ENCODE assay signal across 8 cellular contexts in the genomic region with DNA sequence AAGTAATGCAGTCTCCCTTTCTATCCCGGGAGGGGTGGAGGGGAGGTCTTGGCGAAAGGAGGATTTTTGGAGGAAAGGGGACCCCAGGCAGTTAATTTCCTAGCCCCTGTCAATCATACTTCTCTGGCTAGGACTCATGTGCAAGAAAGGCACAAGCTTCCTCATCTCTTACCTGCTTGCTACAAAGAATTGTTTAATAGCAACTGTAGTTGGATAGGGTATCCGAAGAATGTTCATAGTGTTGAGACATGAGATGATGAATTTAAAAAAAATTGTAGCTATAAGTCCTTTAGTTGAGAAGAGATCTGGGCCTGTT. TPM values are rescaled to one million over a fixed set of nuclear protein-coding genes. Genes with fewer than 3 reads are reported as not detected.
DNase-seq lines count a peak whose midpoint lies in the region; ATAC-seq and TF ChIP-seq lines count a peak whose summit lies in the region.

No MANE protein-coding gene starts in this region.

- no peaks in the 10 kb centered on the region for H3K9me3 Mint-ChIP-seq in GM23338

- DNase-seq in GM23338 (ENCODE audit: low spot score) = no peak
- DNase-seq in SK-N-MC (ENCODE audit: low read depth, low spot score) = no peak
- no peak for DNase-seq in foreskin fibroblast
- DNase-seq in GM20000 (ENCODE audit: low spot score) = no peak
- no peak for DNase-seq in NCI-H69 (lab: John Stamatoyannopoulos, UW)
- DNase-seq in left colon = no peak
- DNase-seq in cerebellar cortex (ENCODE audit: low spot score) = no peak

- H3K9ac ChIP-seq in SK-N-MC (ENCODE audit: insufficient read length) = peak overlapping the region; percentile 78
- peak overlapping the region; percentile 69 to 85 (median 79) for H3K9ac ChIP-seq in skeletal muscle tissue (ENCODE audit: low read depth in 1 of 3, low read length in 3 of 3)

- H3K36me3 Mint-ChIP-seq in GM23338 (ENCODE audit: low read depth) = peaks cover 21% of the 10 kb centered on the region

- H3K9me2 ChIP-seq in GM23338 (ENCODE audit: insufficient read depth) = no peaks in the 10 kb centered on the region

- H3K4me1 ChIP-seq in GM23338 (ENCODE audit: insufficient read depth) = peaks cover 8% of the 10 kb centered on the region
- H3K4me1 ChIP-seq in skeletal muscle tissue (ENCODE audit: control insufficient read depth in 3 of 3, insufficient read depth in 3 of 3, low read length in 3 of 3) = peaks cover 9 to 16% (median 14%) of the 10 kb centered on the region in 3 donors

- H3K4me2 ChIP-seq in GM23338 = peak overlapping the region; percentile 95

- H3K9me3 ChIP-seq in SK-N-MC (ENCODE audit: low read depth, low read length) (no peaks in the 10 kb centered on the region), skeletal muscle tissue (ENCODE audit: control insufficient read depth in 3 of 3, low read length in 3 of 3) (no peaks in the 10 kb centered on the region)

- peaks cover 2% of the 10 kb centered on the region for H3K27me3 Mint-ChIP-seq in GM23338 (ENCODE audit: insufficient read depth, low read depth, poor library complexity)

- TF ChIP-seq CTCF in GM23338 (conservative IDR thresholded peaks at IDR 0.05; ENCODE audit: low read depth in 2 of 2) = no peak
- TF ChIP-seq CTCF in foreskin fibroblast (IDR thresholded peaks at IDR 0.05; ENCODE audit: low read depth, low read length) = no peak
- no peak for TF ChIP-seq CTCF in GM20000 (IDR thresholded peaks at IDR 0.05; ENCODE audit: extremely low read depth, missing control alignments)

- H3K4me3 ChIP-seq in GM23338 = peak overlapping the region; percentile 82
- H3K4me3 ChIP-seq in SK-N-MC = peak overlapping the region; percentile 80
- peak overlapping the region; percentile 90 to 100 for H3K4me3 ChIP-seq in foreskin fibroblast (ENCODE audit: low read depth in 1 of 2, low read length in 2 of 2)
- H3K4me3 ChIP-seq in skeletal muscle tissue (ENCODE audit: low read length in 3 of 3) = peak overlapping the region; percentile 90 to 92 (median 91)

- H3K79me2 ChIP-seq in GM23338 (replicated peaks; ENCODE audit: insufficient read depth) = peaks cover 68% of the 10 kb centered on the region

- H3K27ac Mint-ChIP-seq in GM23338 = 0 out of 2 replicates have a peak overlapping the region, but pooled peaks have one; percentile 88

- H3K27ac ChIP-seq in GM23338 (ENCODE audit: low read depth) (no peak overlapping the region), SK-N-MC (no peak overlapping the region), skeletal muscle tissue (ENCODE audit: low read depth, low read length) (peak overlapping the region; percentile 36)

- H3K36me3 ChIP-seq in GM23338 (ENCODE audit: insufficient read depth) (peaks cover 4% of the 10 kb centered on the region; the same call in 1 of the 2 replicates), SK-N-MC (ENCODE audit: insufficient read depth, low read length) (peaks cover 52% of the 10 kb centered on the region), skeletal muscle tissue (ENCODE audit: control insufficient read depth in 3 of 3, insufficient read depth in 3 of 3, low read length in 3 of 3) (peaks cover 0 to 3% (median 0%) of the 10 kb centered on the region in 3 donors)

- 0 out of 2 replicates have a peak, but pooled peaks cover 10% of the 10 kb centered on the region for H4K20me1 ChIP-seq in GM23338 (replicated peaks; ENCODE audit: insufficient read depth)

- peak overlapping the region; percentile 95 for H3K4me3 Mint-ChIP-seq in GM23338

- peaks cover 17% of the 10 kb centered on the region for H3K4me1 Mint-ChIP-seq in GM23338

- ATAC-seq in GM23338 = no peak
- no peak for ATAC-seq in left colon

- intact Hi-C loops in left colon (cut with DNase I, micrococcal nuclease) = no loop called here

- H2AFZ ChIP-seq in GM23338 = peak overlapping the region; percentile 93

- H3K27me3 ChIP-seq in GM23338 (ENCODE audit: insufficient read depth) = no peaks in the 10 kb centered on the region
- no peaks in the 10 kb centered on the region for H3K27me3 ChIP-seq in skeletal muscle tissue (ENCODE audit: control insufficient read depth in 3 of 3, insufficient read depth in 3 of 3, low read length in 3 of 3)

- no peaks in the 10 kb centered on the region for H3F3A ChIP-seq in GM23338 (replicated peaks; ENCODE audit: low read depth)

TF ChIP-seq in GM23338, 12 proteins besides CTCF, POLR2A, EP300 and RAD21 (continues in another document):
- TF ChIP-seq, protein P1, sequence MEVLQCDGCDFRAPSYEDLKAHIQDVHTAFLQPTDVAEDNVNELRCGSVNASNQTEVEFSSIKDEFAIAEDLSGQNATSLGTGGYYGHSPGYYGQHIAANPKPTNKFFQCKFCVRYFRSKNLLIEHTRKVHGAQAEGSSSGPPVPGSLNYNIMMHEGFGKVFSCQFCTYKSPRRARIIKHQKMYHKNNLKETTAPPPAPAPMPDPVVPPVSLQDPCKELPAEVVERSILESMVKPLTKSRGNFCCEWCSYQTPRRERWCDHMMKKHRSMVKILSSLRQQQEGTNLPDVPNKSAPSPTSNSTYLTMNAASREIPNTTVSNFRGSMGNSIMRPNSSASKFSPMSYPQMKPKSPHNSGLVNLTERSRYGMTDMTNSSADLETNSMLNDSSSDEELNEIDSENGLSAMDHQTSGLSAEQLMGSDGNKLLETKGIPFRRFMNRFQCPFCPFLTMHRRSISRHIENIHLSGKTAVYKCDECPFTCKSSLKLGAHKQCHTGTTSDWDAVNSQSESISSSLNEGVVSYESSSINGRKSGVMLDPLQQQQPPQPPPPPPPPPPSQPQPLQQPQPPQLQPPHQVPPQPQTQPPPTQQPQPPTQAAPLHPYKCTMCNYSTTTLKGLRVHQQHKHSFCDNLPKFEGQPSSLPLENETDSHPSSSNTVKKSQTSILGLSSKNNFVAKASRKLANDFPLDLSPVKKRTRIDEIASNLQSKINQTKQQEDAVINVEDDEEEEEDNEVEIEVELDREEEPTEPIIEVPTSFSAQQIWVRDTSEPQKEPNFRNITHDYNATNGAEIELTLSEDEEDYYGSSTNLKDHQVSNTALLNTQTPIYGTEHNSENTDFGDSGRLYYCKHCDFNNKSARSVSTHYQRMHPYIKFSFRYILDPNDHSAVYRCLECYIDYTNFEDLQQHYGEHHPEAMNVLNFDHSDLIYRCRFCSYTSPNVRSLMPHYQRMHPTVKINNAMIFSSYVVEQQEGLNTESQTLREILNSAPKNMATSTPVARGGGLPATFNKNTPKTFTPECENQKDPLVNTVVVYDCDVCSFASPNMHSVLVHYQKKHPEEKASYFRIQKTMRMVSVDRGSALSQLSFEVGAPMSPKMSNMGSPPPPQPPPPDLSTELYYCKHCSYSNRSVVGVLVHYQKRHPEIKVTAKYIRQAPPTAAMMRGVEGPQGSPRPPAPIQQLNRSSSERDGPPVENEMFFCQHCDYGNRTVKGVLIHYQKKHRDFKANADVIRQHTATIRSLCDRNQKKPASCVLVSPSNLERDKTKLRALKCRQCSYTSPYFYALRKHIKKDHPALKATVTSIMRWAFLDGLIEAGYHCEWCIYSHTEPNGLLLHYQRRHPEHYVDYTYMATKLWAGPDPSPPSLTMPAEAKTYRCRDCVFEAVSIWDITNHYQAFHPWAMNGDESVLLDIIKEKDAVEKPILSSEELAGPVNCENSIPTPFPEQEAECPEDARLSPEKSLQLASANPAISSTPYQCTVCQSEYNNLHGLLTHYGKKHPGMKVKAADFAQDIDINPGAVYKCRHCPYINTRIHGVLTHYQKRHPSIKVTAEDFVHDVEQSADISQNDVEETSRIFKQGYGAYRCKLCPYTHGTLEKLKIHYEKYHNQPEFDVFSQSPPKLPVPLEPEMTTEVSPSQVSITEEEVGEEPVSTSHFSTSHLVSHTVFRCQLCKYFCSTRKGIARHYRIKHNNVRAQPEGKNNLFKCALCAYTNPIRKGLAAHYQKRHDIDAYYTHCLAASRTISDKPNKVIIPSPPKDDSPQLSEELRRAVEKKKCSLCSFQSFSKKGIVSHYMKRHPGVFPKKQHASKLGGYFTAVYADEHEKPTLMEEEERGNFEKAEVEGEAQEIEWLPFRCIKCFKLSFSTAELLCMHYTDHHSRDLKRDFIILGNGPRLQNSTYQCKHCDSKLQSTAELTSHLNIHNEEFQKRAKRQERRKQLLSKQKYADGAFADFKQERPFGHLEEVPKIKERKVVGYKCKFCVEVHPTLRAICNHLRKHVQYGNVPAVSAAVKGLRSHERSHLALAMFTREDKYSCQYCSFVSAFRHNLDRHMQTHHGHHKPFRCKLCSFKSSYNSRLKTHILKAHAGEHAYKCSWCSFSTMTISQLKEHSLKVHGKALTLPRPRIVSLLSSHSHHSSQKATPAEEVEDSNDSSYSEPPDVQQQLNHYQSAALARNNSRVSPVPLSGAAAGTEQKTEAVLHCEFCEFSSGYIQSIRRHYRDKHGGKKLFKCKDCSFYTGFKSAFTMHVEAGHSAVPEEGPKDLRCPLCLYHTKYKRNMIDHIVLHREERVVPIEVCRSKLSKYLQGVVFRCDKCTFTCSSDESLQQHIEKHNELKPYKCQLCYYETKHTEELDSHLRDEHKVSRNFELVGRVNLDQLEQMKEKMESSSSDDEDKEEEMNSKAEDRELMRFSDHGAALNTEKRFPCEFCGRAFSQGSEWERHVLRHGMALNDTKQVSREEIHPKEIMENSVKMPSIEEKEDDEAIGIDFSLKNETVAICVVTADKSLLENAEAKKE (CRISPR knock-in tag; IDR thresholded peaks at IDR 0.05) = no peak
- no peak for TF ChIP-seq STAT1 (IDR thresholded peaks at IDR 0.05; ENCODE audit: unreplicated experiment)
- TF ChIP-seq JUNB (IDR thresholded peaks at IDR 0.05; ENCODE audit: unreplicated experiment) = no peak

RNA-seq across cellular contexts. Expression of a gene that starts 0.5 kb away (rescaled TPM):
- total RNA-seq in GM23338 (2014; rRNA removed; shearing (Covaris generic)) = 20.0 and 23.9 TPM in 2 replicates
- 9.1 and 12.0 TPM in 2 replicates for polyA plus RNA-seq in GM23338 (2016; fragmentation: Nextera tagmentation; extraction: Ambion mirVana)
- total RNA-seq in skeletal muscle tissue = 2.6 TPM
- total RNA-seq in left colon = 1 to 10 TPM; 6.9 TPM

RNA-seq across cellular contexts. Expression of a gene that starts 0.8 kb away (rescaled TPM):
- 35.0 and 45.9 TPM in 2 replicates for total RNA-seq in GM23338 (2014; rRNA removed; shearing (Covaris generic))
- polyA plus RNA-seq in GM23338 (2016; fragmentation: Nextera tagmentation; extraction: Ambion mirVana) = 52.1 and 52.3 TPM in 2 replicates
- 6.3 TPM for total RNA-seq in skeletal muscle tissue
- total RNA-seq in left colon = 1 to 10 TPM; 4.4 to 6.1 TPM

RNA-seq across cellular contexts. Expression of a gene that starts 53.5 kb away (rescaled TPM):
- total RNA-seq in GM23338 (2014; rRNA removed; shearing (Covaris generic)) = 43.4 and 45.1 TPM in 2 replicates
- polyA plus RNA-seq in GM23338 (2016; fragmentation: Nextera tagmentation; extraction: Ambion mirVana) = 37.0 and 37.7 TPM in 2 replicates
- 13.0 TPM for total RNA-seq in skeletal muscle tissue
- total RNA-seq in left colon = 10 to 100 TPM; 21.7 to 23.9 TPM

RNA-seq across cellular contexts. Expression of a gene that starts 53.7 kb away (rescaled TPM):
- 15.6 and 22.6 TPM in 2 replicates for total RNA-seq in GM23338 (2014; rRNA removed; shearing (Covaris generic))
- polyA plus RNA-seq in GM23338 (2016; fragmentation: Nextera tagmentation; extraction: Ambion mirVana) = 11.4 and 14.9 TPM in 2 replicates
- 13.0 TPM for total RNA-seq in skeletal muscle tissue
- total RNA-seq in left colon = 10 to 100 TPM; 17.3 to 19.1 TPM
